ENCODE assay signal across 8 cellular contexts in the genomic region with DNA sequence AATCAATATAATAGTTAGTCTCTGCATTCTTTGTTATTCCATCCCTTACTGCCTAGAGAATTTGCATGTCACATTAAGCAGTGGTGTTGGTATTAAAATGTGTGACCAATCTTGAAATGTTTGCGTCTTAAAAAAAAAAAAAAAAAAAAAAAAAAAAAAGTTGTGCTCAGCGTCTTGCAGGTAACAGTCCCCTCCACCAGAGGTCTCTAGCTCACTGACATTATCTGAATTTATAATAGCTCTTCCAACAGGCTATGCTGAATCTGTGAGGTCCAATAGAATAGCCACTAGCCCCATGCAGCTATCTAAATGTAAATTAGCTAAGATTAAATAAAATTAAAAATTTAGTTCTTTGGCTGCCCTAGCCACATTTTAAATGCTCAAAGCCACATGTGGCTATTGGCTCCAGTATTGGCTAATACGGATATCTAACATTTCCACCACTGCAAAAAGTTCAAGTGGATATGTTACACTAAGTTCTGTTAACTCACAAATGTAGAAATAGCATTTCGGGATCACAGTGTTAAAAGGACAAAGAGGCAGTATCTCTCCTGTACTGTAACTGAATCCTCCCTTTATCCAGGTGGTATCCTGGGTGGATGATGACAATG. TPM values are rescaled to one million over a fixed set of nuclear protein-coding genes. Genes with fewer than 3 reads are reported as not detected.
A peak's percentile ranks its signal among the peaks of the same experiment; 100 is the strongest.
DNase-seq lines count a peak whose midpoint lies in the region; ATAC-seq and TF ChIP-seq lines count a peak whose summit lies in the region.

No MANE protein-coding gene starts in this region.

- POLR2A ChIA-PET in MCF 10A (lab: Yijun Ruan, JAX), result interaction anchor here (0.6 to 1.2 kb wide), 10 partner anchors 11 to 596 kb away, joined by 3 to 10 read pairs (median 4); partner anchors contain the start of gene MBIP

- TF ChIP-seq CTCF in MCF 10A (IDR thresholded peaks at IDR 0.05; ENCODE audit: unreplicated experiment) (peak; percentile 56), left lung (IDR thresholded peaks at IDR 0.05) (peak in 1 of 2 donors; percentile 48)

- no peaks in the 10 kb centered on the region for H3K9me3 Mint-ChIP-seq in MCF 10A (ENCODE audit: unreplicated experiment)
- no peaks in the 10 kb centered on the region for H3K9me3 Mint-ChIP-seq in activated T-cell treated with anti-CD3 and anti-CD28 coated beads, Interleukin-2, amount 50 U/mL, for 24 hours

- H3K36me3 ChIP-seq in left lung, result no peaks in the 10 kb centered on the region

- H3K36me3 Mint-ChIP-seq in MCF 10A (ENCODE audit: insufficient read depth, unreplicated experiment), result no peaks in the 10 kb centered on the region
- no peaks in the 10 kb centered on the region for H3K36me3 Mint-ChIP-seq in activated T-cell treated with anti-CD3 and anti-CD28 coated beads, Interleukin-2, amount 50 U/mL, for 24 hours (ENCODE audit: low read depth)

- no peaks in the 10 kb centered on the region for H3K9me3 ChIP-seq in left lung

- peaks cover 5% of the 10 kb centered on the region for H3K4me1 Mint-ChIP-seq in MCF 10A (ENCODE audit: insufficient read depth, unreplicated experiment)
- no peaks in the 10 kb centered on the region for H3K4me1 Mint-ChIP-seq in activated T-cell treated with anti-CD3 and anti-CD28 coated beads, Interleukin-2, amount 50 U/mL, for 24 hours (ENCODE audit: low read depth)

- H3K4me3 ChIP-seq in left lung, result no peak overlapping the region

- ATAC-seq in HG03442 (IDR thresholded peaks at IDR 0.05; ENCODE audit: unreplicated experiment) (peak; percentile 72), left lung (peak; percentile 87), HG02763 (IDR thresholded peaks at IDR 0.05; ENCODE audit: unreplicated experiment) (no peak)

- H3K27me3 ChIP-seq in left lung, result no peaks in the 10 kb centered on the region

- intact Hi-C loops in MCF 10A (cut with micrococcal nuclease), result loop anchor here (1.0 to 2.0 kb wide), 4 partner anchors 52 to 597 kb away; no protein-coding TSS in a partner anchor
- intact Hi-C loops in left lung (cut with DNase I), result no loop called here

- no peak overlapping the region for H3K4me3 Mint-ChIP-seq in MCF 10A (ENCODE audit: unreplicated experiment)
- H3K4me3 Mint-ChIP-seq in activated T-cell treated with anti-CD3 and anti-CD28 coated beads, Interleukin-2, amount 50 U/mL, for 24 hours, result no peak overlapping the region

- no peak overlapping the region for H3K27ac Mint-ChIP-seq in MCF 10A (ENCODE audit: low read depth, unreplicated experiment)
- no peak overlapping the region for H3K27ac Mint-ChIP-seq in activated T-cell treated with anti-CD3 and anti-CD28 coated beads, Interleukin-2, amount 50 U/mL, for 24 hours

- CTCF ChIA-PET in MCF 10A (lab: Yijun Ruan, JAX), result interaction anchor here (0.5 to 7.5 kb wide), 82 partner anchors 8 to 1977 kb away, joined by 3 to 157 read pairs (median 4); partner anchors contain the start of genes NKX2-8 and SLC25A21

- no peaks in the 10 kb centered on the region for H3K27me3 Mint-ChIP-seq in MCF 10A (ENCODE audit: insufficient read depth, unreplicated experiment)
- H3K27me3 Mint-ChIP-seq in activated T-cell treated with anti-CD3 and anti-CD28 coated beads, Interleukin-2, amount 50 U/mL, for 24 hours, result peaks cover 12% of the 10 kb centered on the region

- DNase-seq in SKM-1 treated with dmso at 0.1 percent for 144 hours (lab: John Stamatoyannopoulos, UW; ENCODE audit: unreplicated experiment) (peak; percentile 37), SKM-1 (lab: John Stamatoyannopoulos, UW; ENCODE audit: unreplicated experiment) (no peak), NCI-H524 (lab: John Stamatoyannopoulos, UW) (peak; percentile 22 to 75), MCF 10A (ENCODE audit: unreplicated experiment) (peak; percentile 61), left lung (no peak)
- no peak for DNase-seq in activated T-cell treated with anti-CD3 and anti-CD28 coated beads, Interleukin-2, amount 50 U/mL, for 24 hours

- no peak overlapping the region for H3K27ac ChIP-seq in left lung

- H3K4me1 ChIP-seq in left lung, result no peaks in the 10 kb centered on the region

- BruUV-seq in MCF 10A (replicated peaks; lab: Mats Ljungman, UMichigan), result no TSS peak

RNA-seq across cellular contexts. Expression of gene NKX2-8, which starts 28.7 kb away (rescaled TPM):
- total RNA-seq in MCF 10A (2022) (4.8 and 5.5 TPM in 2 replicates), left lung (1 to 10 TPM in 1 of 2 donors, under 1 TPM in 1; 0.73 to 1.6 TPM)

RNA-seq across cellular contexts. Expression of gene NKX2-1, which starts 33.7 kb away (rescaled TPM):
- not detected in 2 replicates for total RNA-seq in MCF 10A (2022)
- 100 to 1,000 TPM; 133 to 251 TPM for total RNA-seq in left lung

Comparison
In these comparisons a context has a peak if more than half of its experiments do, and no peak if none do; other contexts are left out.
1. DNase-seq: peak in SKM-1 treated with dmso at 0.1 percent for 144 hours (single experiment), NCI-H524 (2 of 2) and MCF 10A (single experiment); none in SKM-1 (single experiment), left lung (0 of 2) and activated T-cell treated with anti-CD3 and anti-CD28 coated beads, Interleukin-2, amount 50 U/mL, for 24 hours (single experiment).
2. RNA of gene NKX2-1, which starts 33.7 kb away (total RNA-seq): 133 to 251 TPM in left lung; not detected in MCF 10A; every median in the first group is over 100 times any median in the second.